Comparison of ENCODE assay signal across 30 cellular contexts in genomic region chr21:44261191-44261631, GRCh38. TPM values are rescaled to one million over a fixed set of nuclear protein-coding genes. Genes with fewer than 3 reads are reported as not detected.
"Had no signal": no experiment of that assay in that cellular context is flagged by ENCODE, and none has a peak within 500 bp of the region (broad histone marks: within the 10 kb centered on the region; RNA-seq: fewer than 3 reads in every experiment).

No MANE protein-coding gene starts in this region.

- H3K36me3 Mint-ChIP-seq: brain, natural killer cell, T-cell, WTC11 had no signal

- H3K4me2 ChIP-seq: hepatocyte had no signal

- H3K27me3 ChIP-seq: hepatocyte, ovary, right atrium auricular region, suprapubic skin, tibial nerve, uterus had no signal

- H3K4me3 ChIP-seq: hepatocyte, ovary, psoas muscle, right atrium auricular region, stomach, suprapubic skin, tibial nerve, uterus had no signal

- H3K36me3 ChIP-seq: ovary, right atrium auricular region, stomach, suprapubic skin, tibial nerve, uterus had no signal

- ATAC-seq: activated CD4-positive, alpha-beta T cell treated with anti-CD3 and anti-CD28 coated beads for 36 hours; foreskin keratinocyte; left ventricle myocardium superior; natural killer cell; psoas muscle; T-cell; WTC11 had no signal

- H3K4me3 Mint-ChIP-seq: activated CD4-positive, alpha-beta T cell treated with anti-CD3 and anti-CD28 coated beads for 36 hours; activated naive CD4-positive, alpha-beta T cell treated with anti-CD3 and anti-CD28 coated beads for 36 hours; activated T-cell treated with anti-CD3 and anti-CD28 coated beads, Interleukin-2, amount 50 U/mL, for 24 hours; brain; dendritic cell treated with granulocyte-macrophage colony-stimulating factor and Interleukin-4, amounts not matched to agents 40 ng/mL and 50 ng/mL, for 4 days; natural killer cell; T-cell; WTC11 had no signal

- H3K27ac Mint-ChIP-seq: activated CD4-positive, alpha-beta T cell treated with anti-CD3 and anti-CD28 coated beads for 36 hours; activated naive CD4-positive, alpha-beta T cell treated with anti-CD3 and anti-CD28 coated beads for 36 hours; activated T-cell treated with anti-CD3 and anti-CD28 coated beads, Interleukin-2, amount 50 U/mL, for 24 hours; brain; dendritic cell treated with granulocyte-macrophage colony-stimulating factor and Interleukin-4, amounts not matched to agents 40 ng/mL and 50 ng/mL, for 4 days; natural killer cell; T-cell; WTC11 had no signal

- H3K4me1 ChIP-seq: foreskin keratinocyte, psoas muscle, right atrium auricular region, stomach, tibial nerve, uterus had no signal

- DNase-seq: activated CD4-positive, alpha-beta T cell treated with anti-CD3 and anti-CD28 coated beads for 36 hours; activated CD4-positive, alpha-beta T cell treated with anti-CD3 and anti-CD28 coated beads, Interleukin-2, amount 50 U/mL, for 4 hours; activated CD8-positive, alpha-beta memory T cell treated with anti-CD3 and anti-CD28 coated beads for 24 hours; activated CD8-positive, alpha-beta memory T cell treated with anti-CD3 and anti-CD28 coated beads, Interleukin-2, amount 50 U/mL, for 4 hours; activated naive CD4-positive, alpha-beta T cell treated with anti-CD3 and anti-CD28 coated beads for 36 hours; activated T-cell treated with anti-CD3 and anti-CD28 coated beads, Interleukin-2, amount 50 U/mL, for 24 hours; effector CD8-positive, alpha-beta T cell; foreskin keratinocyte; left ventricle myocardium superior; mammary epithelial cell; midbrain; natural killer cell; stimulated activated CD4-positive, alpha-beta T cell treated with anti-CD3 and anti-CD28 coated beads, Interleukin-1b, Interleukin-23, amount 100 ng/mL, for 48 hours; stomach; T-cell; T-helper 9 cell; uterus had no signal

- H3K27ac ChIP-seq: foreskin keratinocyte, hepatocyte, ovary, psoas muscle, right atrium auricular region, stomach, suprapubic skin, tibial nerve, uterus had no signal

- H3K27me3 Mint-ChIP-seq: activated CD4-positive, alpha-beta T cell treated with anti-CD3 and anti-CD28 coated beads for 36 hours; activated T-cell treated with anti-CD3 and anti-CD28 coated beads, Interleukin-2, amount 50 U/mL, for 24 hours; T-cell had no signal

- H3K9me3 ChIP-seq: psoas muscle, suprapubic skin, uterus had no signal

- H3K79me2 ChIP-seq: hepatocyte had no signal

- H3K4me1 Mint-ChIP-seq: activated CD4-positive, alpha-beta T cell treated with anti-CD3 and anti-CD28 coated beads for 36 hours; natural killer cell; T-cell had no signal

- H2AFZ ChIP-seq: hepatocyte had no signal

- H3K9me3 Mint-ChIP-seq: activated naive CD4-positive, alpha-beta T cell treated with anti-CD3 and anti-CD28 coated beads for 36 hours; activated T-cell treated with anti-CD3 and anti-CD28 coated beads, Interleukin-2, amount 50 U/mL, for 24 hours; dendritic cell treated with granulocyte-macrophage colony-stimulating factor and Interleukin-4, amounts not matched to agents 40 ng/mL and 50 ng/mL, for 4 days; natural killer cell; T-cell; WTC11 had no signal

RNA-seq across cellular contexts. Expression of gene DNMT3L, which starts 0.5 kb away (rescaled TPM):
- total RNA-seq: activated CD4-positive, alpha-beta T cell treated with anti-CD3 and anti-CD28 coated beads for 36 hours; activated naive CD4-positive, alpha-beta T cell treated with anti-CD3 and anti-CD28 coated beads for 36 hours; cardiac septum; foreskin keratinocyte; glomerular endothelial cell; hepatocyte; left ventricle myocardium superior; mammary epithelial cell; natural killer cell; ovary; psoas muscle; right atrium auricular region; skeletal muscle tissue; stomach; suprapubic skin; T-cell; tibial nerve; uterus; WTC11 had no signal
- polyA plus RNA-seq: esophagus, foreskin keratinocyte, mammary epithelial cell, ovary, psoas muscle, stomach had no signal

RNA-seq across cellular contexts. Expression of gene AIRE, which starts 24.5 kb away (rescaled TPM):
- total RNA-seq: activated CD4-positive, alpha-beta T cell treated with anti-CD3 and anti-CD28 coated beads for 36 hours; activated naive CD4-positive, alpha-beta T cell treated with anti-CD3 and anti-CD28 coated beads for 36 hours; foreskin keratinocyte; glomerular endothelial cell; left ventricle myocardium superior; mammary epithelial cell; natural killer cell; ovary; right atrium auricular region; skeletal muscle tissue; suprapubic skin had no signal
- polyA plus RNA-seq: foreskin keratinocyte, mammary epithelial cell, ovary, stomach had no signal
